22 cellular contexts compared by ENCODE assay signal in the genomic region with DNA sequence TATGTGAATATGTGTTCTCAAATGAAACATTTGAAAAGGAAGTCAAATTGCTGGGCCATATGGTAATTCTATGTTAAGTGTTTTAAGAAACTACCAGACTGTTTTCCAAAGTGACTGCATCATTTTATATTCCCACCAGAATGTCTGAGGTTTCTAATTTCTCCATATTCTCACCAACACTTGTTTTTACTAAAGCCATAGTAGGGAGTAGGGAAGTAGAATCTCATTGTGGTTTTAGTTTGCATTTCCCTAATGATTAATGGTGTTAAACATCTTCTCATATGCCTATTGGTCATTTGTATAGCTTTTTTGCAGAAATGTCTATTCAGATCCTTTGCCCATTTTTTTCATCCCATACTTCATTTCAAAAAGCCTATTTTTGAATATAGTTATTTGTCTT. TPM values are rescaled to one million over a fixed set of nuclear protein-coding genes. Genes with fewer than 3 reads are reported as not detected.
DNase-seq lines count a peak whose midpoint lies in the region; ATAC-seq, FAIRE-seq and TF ChIP-seq lines count a peak whose summit lies in the region.
"Had no signal": no experiment of that assay in that cellular context is flagged by ENCODE, and none has a peak within 500 bp of the region (broad histone marks: within the 10 kb centered on the region; RNA-seq: fewer than 3 reads in every experiment).

No MANE protein-coding gene starts in this region.

- no peaks in the 10 kb centered on the region for H3K9me3 ChIP-seq in prostate gland
- H3K9me3 ChIP-seq: BLaER1 treated with 17β-estradiol and CSF1 and Interleukin-3, amounts not matched to agents 10 nM and 100 nM; HAP-1 had no signal

- no peaks in the 10 kb centered on the region for H3K36me3 ChIP-seq in prostate gland

- H3K4me3 ChIP-seq in prostate gland = no peak overlapping the region
- H3K4me3 ChIP-seq: BLaER1 treated with 17β-estradiol and CSF1 and Interleukin-3, amounts not matched to agents 10 nM and 100 nM; HAP-1; K562 had no signal

- H3K9me3 Mint-ChIP-seq in stimulated activated effector memory CD8-positive, alpha-beta T cell treated with anti-CD3 and anti-CD28 coated beads, Interleukin-12 subunit alpha, Interleukin-12 subunit beta, amount 100 ng/mL, for 72 hours = no peaks in the 10 kb centered on the region
- H3K9me3 Mint-ChIP-seq: CD4-positive, CD25-positive, alpha-beta regulatory T cell; CD8-positive, alpha-beta memory T cell had no signal

- H3K4me1 Mint-ChIP-seq in stimulated activated effector memory CD8-positive, alpha-beta T cell treated with anti-CD3 and anti-CD28 coated beads, Interleukin-12 subunit alpha, Interleukin-12 subunit beta, amount 100 ng/mL, for 72 hours = no peaks in the 10 kb centered on the region
- H3K4me1 Mint-ChIP-seq: B cell; CD8-positive, alpha-beta memory T cell had no signal

- H3K4me3 Mint-ChIP-seq in stimulated activated effector memory CD8-positive, alpha-beta T cell treated with anti-CD3 and anti-CD28 coated beads, Interleukin-12 subunit alpha, Interleukin-12 subunit beta, amount 100 ng/mL, for 72 hours = no peak overlapping the region
- H3K4me3 Mint-ChIP-seq: B cell; CD4-positive, CD25-positive, alpha-beta regulatory T cell; CD8-positive, alpha-beta memory T cell had no signal

- no peak for ATAC-seq in stimulated activated effector memory CD8-positive, alpha-beta T cell treated with anti-CD3 and anti-CD28 coated beads, Interleukin-12 subunit alpha, Interleukin-12 subunit beta, amount 100 ng/mL, for 72 hours
- ATAC-seq: K562 had no signal

- H3K27me3 ChIP-seq in prostate gland (replicated peaks; ENCODE audit: insufficient read depth) = no peaks in the 10 kb centered on the region
- H3K27me3 ChIP-seq: BLaER1 treated with 17β-estradiol and CSF1 and Interleukin-3, amounts not matched to agents 10 nM and 100 nM had no signal

- TF ChIP-seq CTCF in prostate gland (IDR thresholded peaks at IDR 0.05) = no peak

- peak overlapping the region; percentile 6 for H3K27ac Mint-ChIP-seq in stimulated activated effector memory CD8-positive, alpha-beta T cell treated with anti-CD3 and anti-CD28 coated beads, Interleukin-12 subunit alpha, Interleukin-12 subunit beta, amount 100 ng/mL, for 72 hours
- H3K27ac Mint-ChIP-seq: B cell; CD4-positive, CD25-positive, alpha-beta regulatory T cell had no signal

- intact Hi-C loops in prostate gland (cut with DNase I) = no loop called here

- DNase-seq in CD1c-positive myeloid dendritic cell (ENCODE audit: extremely low spot score) (peak; percentile 72), GM19239 (ENCODE audit: insufficient read length, low spot score) (no peak), MV-4-11 (lab: John Stamatoyannopoulos, UW) (peak; percentile 9), HPDE6-E6E7 (ENCODE audit: extremely low spot score) (no peak), prostate gland (ENCODE audit: low spot score) (no peak)
- DNase-seq in stimulated activated effector memory CD8-positive, alpha-beta T cell treated with anti-CD3 and anti-CD28 coated beads, Interleukin-12 subunit alpha, Interleukin-12 subunit beta, amount 100 ng/mL, for 72 hours (ENCODE audit: low spot score in 2 of 2) = no peak
- DNase-seq: CD4-positive, CD25-positive, alpha-beta regulatory T cell; CD8-positive, alpha-beta memory T cell; COR-L47; DMS153; DMS79; GDM1 had no signal

- no peak overlapping the region for H3K27ac ChIP-seq in prostate gland
- H3K27ac ChIP-seq: BLaER1 treated with 17β-estradiol and CSF1 and Interleukin-3, amounts not matched to agents 10 nM and 100 nM; HL-60 had no signal

- H3K36me3 Mint-ChIP-seq in stimulated activated effector memory CD8-positive, alpha-beta T cell treated with anti-CD3 and anti-CD28 coated beads, Interleukin-12 subunit alpha, Interleukin-12 subunit beta, amount 100 ng/mL, for 72 hours = peaks cover 81% of the 10 kb centered on the region

- no peaks in the 10 kb centered on the region for H3K4me1 ChIP-seq in prostate gland (replicated peaks)
- H3K4me1 ChIP-seq: HAP-1 had no signal

- TF ChIP-seq POLR2A in prostate gland (IDR thresholded peaks at IDR 0.05) = no peak

- peak; percentile 40 for FAIRE-seq in GM19239 (lab: Jason Lieb, UNC)
- FAIRE-seq: GM12892, GM18507, H1, HTR-8/SVneo, K562 had no signal

RNA-seq across cellular contexts. Expression of a gene that starts 9.1 kb away (rescaled TPM):
- total RNA-seq in prostate gland = 10 to 100 TPM; 24.2 to 31.0 TPM
- total RNA-seq: A172 had no signal

RNA-seq across cellular contexts. Expression of a gene that starts 27.0 kb away (rescaled TPM):
- total RNA-seq in prostate gland = 100 to 1,000 TPM in 1 of 2 donors, 10 to 100 TPM in 1; 98.3 to 119 TPM

RNA-seq across cellular contexts. Expression of a gene that starts 27.1 kb away (rescaled TPM):
- total RNA-seq in prostate gland = 10 to 100 TPM in 1 of 2 donors, 1 to 10 TPM in 1; 9.7 to 17.3 TPM

RNA-seq across cellular contexts. Expression of a gene that starts 39.4 kb away (rescaled TPM):
- 100 to 1,000 TPM; 108 to 189 TPM for total RNA-seq in prostate gland

RNA-seq across cellular contexts. Expression of a gene that starts 47.5 kb away (rescaled TPM):
- 10 to 100 TPM; 25.3 to 77.8 TPM for total RNA-seq in prostate gland

Comparison
In these comparisons a context has a peak if more than half of its experiments do, and no peak if none do; other contexts are left out.
1. DNase-seq: peak in CD1c-positive myeloid dendritic cell (single experiment) and MV-4-11 (single experiment); none in GM19239 (single experiment), stimulated activated effector memory CD8-positive, alpha-beta T cell treated with anti-CD3 and anti-CD28 coated beads, Interleukin-12 subunit alpha, Interleukin-12 subunit beta, amount 100 ng/mL, for 72 hours (0 of 2), HPDE6-E6E7 (single experiment) and prostate gland (single experiment).